ENCODE assay signal across 9 cellular contexts in the genomic region with DNA sequence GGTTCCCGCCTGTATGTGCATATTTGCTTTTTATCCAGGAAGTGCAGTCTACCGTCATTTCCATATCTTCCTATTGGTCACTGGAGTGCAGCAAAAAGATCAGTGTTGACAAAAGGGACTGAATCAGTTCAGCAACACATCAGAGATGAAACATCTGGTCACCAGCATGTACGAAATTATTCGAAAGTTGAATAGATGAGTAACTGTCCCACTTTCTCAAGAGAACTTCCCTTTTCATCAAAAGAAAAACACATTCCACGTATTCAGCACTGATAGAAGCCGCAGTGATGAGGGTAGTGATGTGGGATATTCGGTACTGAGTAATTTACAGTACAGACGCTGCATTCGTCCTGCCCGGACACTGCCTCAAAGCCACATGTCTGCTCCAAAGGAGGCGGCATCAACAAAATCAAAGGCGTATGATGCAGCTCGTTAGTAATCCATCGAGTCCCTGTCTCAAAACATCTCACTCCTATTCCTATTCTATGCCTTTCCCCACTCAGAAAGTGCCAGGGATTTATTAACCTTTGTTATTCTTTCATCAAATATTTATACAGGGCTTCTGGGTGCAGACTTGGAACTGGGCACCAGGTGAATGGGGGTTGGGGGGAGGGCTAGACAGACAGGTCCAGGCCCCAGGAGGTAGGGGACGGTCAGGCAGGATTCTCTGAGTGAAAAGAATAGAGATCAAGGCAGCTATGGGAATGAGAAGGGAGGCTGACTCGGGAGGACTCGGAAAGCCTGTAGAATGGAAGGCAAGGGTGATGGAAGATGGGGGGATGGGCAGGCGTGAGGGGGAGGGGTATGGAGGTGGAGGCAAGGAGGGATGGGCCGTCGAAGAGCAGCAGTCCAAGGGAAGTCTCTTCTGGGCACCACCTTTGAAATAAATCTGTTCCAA.
DNase-seq lines count a peak whose midpoint lies in the region; ATAC-seq, FAIRE-seq and TF ChIP-seq lines count a peak whose summit lies in the region.
"Had no signal": no experiment of that assay in that cellular context is flagged by ENCODE, and none has a peak within 500 bp of the region (broad histone marks: within the 10 kb centered on the region; RNA-seq: fewer than 3 reads in every experiment).

No MANE protein-coding gene starts in this region.

- CTCF ChIA-PET in HEK293T (lab: Yijun Ruan, JAX), result interaction anchor here (0.7 to 1.0 kb wide), 2 partner anchors 220 to 313 kb away, joined by 3 to 4 read pairs; no protein-coding TSS in a partner anchor

- peaks cover 14 to 27% (median 19%) of the 10 kb centered on the region in 4 donors for H3K4me1 ChIP-seq in stomach

- intact Hi-C loops in left ventricle myocardium superior (cut with micrococcal nuclease) (no loop called here), stomach (cut with DNase I; ENCODE audit: low total_unique reads) (loop anchor here (10.0 kb wide), 1 partner anchor 204 kb away; no protein-coding TSS in a partner anchor)

- H3K36me3 ChIP-seq in stomach, result no peaks in the 10 kb centered on the region

- H3K4me3 ChIP-seq in WI38 (ENCODE audit: low read depth, low read length), result peak overlapping the region; percentile 41
- H3K4me3 ChIP-seq in stomach, result no peak overlapping the region

- WGBS in stomach, 5 donors, result 33 to 46% (median 35%) methylated on average over 20 of the region's 20 CpGs

- no peak for TF ChIP-seq EP300 in stomach (IDR thresholded peaks at IDR 0.05)

- no peaks in the 10 kb centered on the region for H3K9me3 ChIP-seq in stomach

- no peak for TF ChIP-seq POLR2A in stomach (IDR thresholded peaks at IDR 0.05)

- FAIRE-seq in frontal cortex (lab: Jason Lieb, UNC), result no peak

- H3K27me3 ChIP-seq in stomach, result no peaks in the 10 kb centered on the region

- POLR2A ChIA-PET in HEK293T (lab: Yijun Ruan, JAX), result interaction anchor here (0.5 kb wide), 1 partner anchor 214 kb away, joined by 3 read pairs; no protein-coding TSS in a partner anchor

- peak overlapping the region; percentile 55 to 80 (median 70) for H3K27ac ChIP-seq in stomach

- DNase-seq in HEK293T (ENCODE audit: extremely low spot score) (no peak), left ventricle myocardium superior (no peak), stomach (no peak), epidermal melanocyte (ENCODE audit: insufficient read length, low spot score) (no peak), frontal cortex (ENCODE audit: low spot score in 2 of 2) (no peak), superior temporal gyrus (ENCODE audit: extremely low spot score) (no peak)
- DNase-seq: stimulated activated CD4-positive, alpha-beta T cell treated with anti-CD3 and anti-CD28 coated beads, Interleukin-4, amount 100 ng/mL, for 24 hours had no signal

- no peak for TF ChIP-seq CTCF in WI38 (IDR thresholded peaks at IDR 0.05; ENCODE audit: low read depth, low read length)
- TF ChIP-seq CTCF in stomach (IDR thresholded peaks at IDR 0.05), result no peak

- ATAC-seq in left ventricle myocardium superior (peak; percentile 67), GM18868 (IDR thresholded peaks at IDR 0.05; ENCODE audit: unreplicated experiment) (no peak)

TF ChIP-seq in HEK293T, 16 proteins besides CTCF, POLR2A, EP300 and RAD21:
- peak; percentile 70; the same call in 1 of the 2 replicates for TF ChIP-seq ZNF384 (IDR thresholded peaks at IDR 0.05)
- no peak for TF ChIP-seq LEF1 (IDR thresholded peaks at IDR 0.05; ENCODE audit: borderline replicate concordance)
